Comparison of ENCODE assay signal across 12 cellular contexts in genomic region chr2:207226671-207227061, GRCh38.
DNase-seq lines count a peak whose midpoint lies in the region; ATAC-seq and TF ChIP-seq lines count a peak whose summit lies in the region.
"Had no signal": no experiment of that assay in that cellular context is flagged by ENCODE, and none has a peak within 500 bp of the region (broad histone marks: within the 10 kb centered on the region; RNA-seq: fewer than 3 reads in every experiment).

No MANE protein-coding gene starts in this region.

- H3K27me3 ChIP-seq in right cardiac atrium (ENCODE audit: control insufficient read depth, insufficient read depth) = no peaks in the 10 kb centered on the region
- no peaks in the 10 kb centered on the region for H3K27me3 ChIP-seq in psoas muscle (ENCODE audit: insufficient read depth in 3 of 3, low read length in 2 of 3)
- no peaks in the 10 kb centered on the region for H3K27me3 ChIP-seq in aorta (ENCODE audit: control insufficient read depth in 1 of 2, insufficient read depth in 2 of 2, low read length in 1 of 2)

- no peak for ATAC-seq in right cardiac atrium
- no peak for ATAC-seq in left cardiac atrium
- no peak for ATAC-seq in psoas muscle
- ATAC-seq in aorta (ENCODE audit: low FRiP score) = peak; percentile 12
- ATAC-seq: left colon had no signal

- no peak for TF ChIP-seq POLR2A in lower leg skin (IDR thresholded peaks at IDR 0.05)

- no peaks in the 10 kb centered on the region for H3K9me3 ChIP-seq in right cardiac atrium (ENCODE audit: control insufficient read depth, low read length)
- H3K9me3 ChIP-seq in psoas muscle = no peaks in the 10 kb centered on the region
- peaks cover 1% of the 10 kb centered on the region for H3K9me3 ChIP-seq in aorta (ENCODE audit: control insufficient read depth, low read length)

- H3K36me3 ChIP-seq in psoas muscle (ENCODE audit: insufficient read depth in 1 of 2, low read depth in 1 of 2) = no peaks in the 10 kb centered on the region
- H3K36me3 ChIP-seq in aorta (ENCODE audit: control insufficient read depth in 1 of 2, insufficient read depth in 2 of 2, low read length in 1 of 2) = no peaks in the 10 kb centered on the region

- H3K4me1 ChIP-seq in right cardiac atrium (ENCODE audit: control insufficient read depth, insufficient read depth, low read length) = peaks cover 9% of the 10 kb centered on the region
- H3K4me1 ChIP-seq in psoas muscle = peaks cover 20% of the 10 kb centered on the region
- peaks cover 1 to 4% of the 10 kb centered on the region in 2 donors for H3K4me1 ChIP-seq in aorta (ENCODE audit: control insufficient read depth in 1 of 2, insufficient read depth in 2 of 2, low read length in 2 of 2)

- no peak overlapping the region for H3K27ac ChIP-seq in right cardiac atrium (ENCODE audit: low read length)
- peak overlapping the region; percentile 52 for H3K27ac ChIP-seq in epithelial cell of prostate
- peak overlapping the region; percentile 21 for H3K27ac ChIP-seq in psoas muscle
- no peak overlapping the region for H3K27ac ChIP-seq in aorta (ENCODE audit: low read depth in 1 of 2, low read length in 2 of 2)

- intact Hi-C loops in right cardiac atrium (cut with DNase I) = loop anchor here in 1 of 4 donors (10.0 kb wide), 1 partner anchor 108 kb away; no protein-coding TSS in a partner anchor
- intact Hi-C loops in left cardiac atrium (cut with DNase I) = loop anchor here in 1 of 2 donors (5.0 to 10.0 kb wide), 4 partner anchors 59 to 422 kb away; partner anchors contain the start of gene KLF7
- intact Hi-C loops in psoas muscle (cut with DNase I) = loop anchor here in 1 of 2 donors (5.0 kb wide), 1 partner anchor 59 kb away; the partner anchor contains the start of gene KLF7
- intact Hi-C loops in aorta (cut with DNase I) = no loop called here
- intact Hi-C loops in lower leg skin (cut with DNase I; ENCODE audit: low total_unique reads) = no loop called here

- H3K4me3 ChIP-seq in right cardiac atrium (ENCODE audit: low read length) (peak overlapping the region; percentile 0), psoas muscle (peak overlapping the region; percentile 51), aorta (ENCODE audit: low read length in 2 of 2) (no peak overlapping the region), lower leg skin (ENCODE audit: low read depth, poor library complexity, severe bottlenecking) (no peak overlapping the region)

- TF ChIP-seq CTCF in psoas muscle (IDR thresholded peaks at IDR 0.05) (no peak), lower leg skin (IDR thresholded peaks at IDR 0.05) (no peak)

- 45% methylated on average over 4 of the region's 4 CpGs for WGBS in right cardiac atrium
- WGBS in psoas muscle, 3 donors = 15 to 26% (median 21%) methylated on average over 4 of the region's 4 CpGs
- 44 to 45% methylated on average over 4 of the region's 4 CpGs for WGBS in aorta, 2 donors
- WGBS in lower leg skin, 2 donors = 44 to 61% methylated on average over 4 of the region's 4 CpGs

- DNase-seq in right cardiac atrium (no peak), left cardiac atrium (no peak), epithelial cell of prostate (ENCODE audit: low read depth, low spot score) (no peak), psoas muscle (no peak), aorta (no peak), A172 (ENCODE audit: low spot score) (no peak), lower leg skin (ENCODE audit: low spot score in 2 of 2) (no peak), UCSD-AML1 (lab: John Stamatoyannopoulos, UW; ENCODE audit: unreplicated experiment) (no peak)
- DNase-seq: activated B cell treated with CpG ODN at 0.5 μM for 24 hours; activated effector memory CD4-positive, alpha-beta T cell treated with anti-CD3 and anti-CD28 coated beads, Interleukin-2, amount 50 U/mL, for 16 hours; NCI-H1092 treated with DMSO at 0.1 percent for 48 hours had no signal

Comparison
In these comparisons a context has a peak if more than half of its experiments do, and no peak if none do; other contexts are left out.
1. H3K27ac ChIP-seq: peak in epithelial cell of prostate (single experiment) and psoas muscle (single experiment); none in right cardiac atrium (single experiment) and aorta (0 of 2).
2. H3K4me3 ChIP-seq: peak in right cardiac atrium (single experiment) and psoas muscle (single experiment); none in aorta (0 of 2) and lower leg skin (single experiment).